ENCODE assay signal across 1 cellular context in the genomic region with DNA sequence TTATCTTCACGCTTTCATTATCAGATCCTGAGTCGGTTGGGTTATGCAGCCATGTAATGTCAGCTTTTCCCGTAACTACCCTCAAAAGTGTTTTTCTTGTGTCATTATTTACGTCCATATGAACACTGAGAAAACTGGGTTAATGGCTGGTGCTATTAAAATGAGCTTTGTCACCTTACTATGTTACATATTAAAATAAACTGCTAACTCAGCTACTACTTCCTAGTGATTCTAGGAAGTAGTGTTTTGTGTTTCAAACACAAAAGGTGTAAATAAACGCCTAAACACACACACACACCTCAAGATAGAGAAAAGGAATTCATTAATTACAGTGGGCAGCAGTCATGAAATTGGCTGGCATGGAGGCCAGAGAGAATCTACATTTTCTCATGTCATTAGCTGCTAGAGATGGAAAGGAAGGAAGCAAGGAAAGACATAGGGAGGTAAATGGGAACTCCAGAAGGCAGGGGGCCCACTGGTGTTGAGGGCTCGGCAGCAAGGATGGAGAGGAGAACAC.
TF ChIP-seq lines count a peak whose summit lies in the region.

No MANE protein-coding gene starts in this region.

TF ChIP-seq in IMR-90, 13 proteins besides CTCF, POLR2A, EP300 and RAD21:
- TF ChIP-seq MAFK (IDR thresholded peaks at IDR 0.05; ENCODE audit: low read depth, low read length) (peak; percentile 49), NFE2L2 (IDR thresholded peaks at IDR 0.05; ENCODE audit: low read depth, low read length) (no peak), SMC3 (IDR thresholded peaks at IDR 0.05; ENCODE audit: low read depth, low read length) (no peak), RCOR1 (IDR thresholded peaks at IDR 0.05; ENCODE audit: insufficient replicate concordance, low read length) (no peak), BHLHE40 (IDR thresholded peaks at IDR 0.05; ENCODE audit: low read depth, low read length) (no peak), RFX5 (IDR thresholded peaks at IDR 0.05; ENCODE audit: low read depth, low read length) (no peak)
- TF ChIP-seq, protein P1, sequence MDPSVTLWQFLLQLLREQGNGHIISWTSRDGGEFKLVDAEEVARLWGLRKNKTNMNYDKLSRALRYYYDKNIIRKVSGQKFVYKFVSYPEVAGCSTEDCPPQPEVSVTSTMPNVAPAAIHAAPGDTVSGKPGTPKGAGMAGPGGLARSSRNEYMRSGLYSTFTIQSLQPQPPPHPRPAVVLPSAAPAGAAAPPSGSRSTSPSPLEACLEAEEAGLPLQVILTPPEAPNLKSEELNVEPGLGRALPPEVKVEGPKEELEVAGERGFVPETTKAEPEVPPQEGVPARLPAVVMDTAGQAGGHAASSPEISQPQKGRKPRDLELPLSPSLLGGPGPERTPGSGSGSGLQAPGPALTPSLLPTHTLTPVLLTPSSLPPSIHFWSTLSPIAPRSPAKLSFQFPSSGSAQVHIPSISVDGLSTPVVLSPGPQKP (IDR thresholded peaks at IDR 0.05; ENCODE audit: borderline replicate concordance, low read depth, low read length) = no peak
- TF ChIP-seq, protein P2, sequence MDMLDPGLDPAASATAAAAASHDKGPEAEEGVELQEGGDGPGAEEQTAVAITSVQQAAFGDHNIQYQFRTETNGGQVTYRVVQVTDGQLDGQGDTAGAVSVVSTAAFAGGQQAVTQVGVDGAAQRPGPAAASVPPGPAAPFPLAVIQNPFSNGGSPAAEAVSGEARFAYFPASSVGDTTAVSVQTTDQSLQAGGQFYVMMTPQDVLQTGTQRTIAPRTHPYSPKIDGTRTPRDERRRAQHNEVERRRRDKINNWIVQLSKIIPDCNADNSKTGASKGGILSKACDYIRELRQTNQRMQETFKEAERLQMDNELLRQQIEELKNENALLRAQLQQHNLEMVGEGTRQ (IDR thresholded peaks at IDR 0.05; ENCODE audit: low read depth, low read length) = no peak
